14 cellular contexts compared by ENCODE assay signal in genomic region chr7:111392976-111393762, GRCh38.
A peak's percentile ranks its signal among the peaks of the same experiment; 100 is the strongest.
DNase-seq lines count a peak whose midpoint lies in the region; ATAC-seq and TF ChIP-seq lines count a peak whose summit lies in the region.
"Had no signal": no experiment of that assay in that cellular context is flagged by ENCODE, and none has a peak within 500 bp of the region (broad histone marks: within the 10 kb centered on the region; RNA-seq: fewer than 3 reads in every experiment).

No MANE protein-coding gene starts in this region.

- no peak for TF ChIP-seq POLR2A in gastroesophageal sphincter (IDR thresholded peaks at IDR 0.05)

- H3K4me1 ChIP-seq in gastroesophageal sphincter = peaks cover 0 to 15% (median 0%) of the 10 kb centered on the region in 3 donors

- no peak for TF ChIP-seq EP300 in gastroesophageal sphincter (IDR thresholded peaks at IDR 0.05)

- no peaks in the 10 kb centered on the region for H3K9me3 ChIP-seq in gastroesophageal sphincter

- DNase-seq in Right ventricle myocardium inferior (ENCODE audit: missing footprints) = no peak
- DNase-seq in cardiac septum (ENCODE audit: low spot score) = no peak
- DNase-seq in fibroblast of peridontal ligament (ENCODE audit: extremely low read depth) = peak; percentile 23
- peak; percentile 26 for DNase-seq in myocyte (ENCODE audit: low read depth)
- no peak for DNase-seq in NCI-H2081 (lab: John Stamatoyannopoulos, UW)
- no peak for DNase-seq in nucleus accumbens (lab: John Stamatoyannopoulos, UW)
- DNase-seq in DMS153 treated with DMSO at 0.1 percent for 48 hours (lab: John Stamatoyannopoulos, UW; ENCODE audit: unreplicated experiment) = no peak
- DNase-seq: ACHN; activated CD8-positive, alpha-beta T cell treated with anti-CD3 and anti-CD28 coated beads for 36 hours; effector memory CD8-positive, alpha-beta T cell; stimulated activated CD4-positive, alpha-beta T cell treated with anti-CD3 and anti-CD28 coated beads, Interleukin-4, amount 100 ng/mL, for 1 hour; stimulated activated naive CD8-positive, alpha-beta T cell treated with anti-CD3 and anti-CD28 coated beads, Interleukin-15, amount 100 ng/mL, for 72 hours had no signal

- peak; percentile 57 for ATAC-seq in Right ventricle myocardium inferior
- no peak for ATAC-seq in gastroesophageal sphincter
- ATAC-seq: activated CD8-positive, alpha-beta T cell treated with anti-CD3 and anti-CD28 coated beads for 36 hours; activated naive CD4-positive, alpha-beta T cell treated with anti-CD3 and anti-CD28 coated beads, Interleukin-2, amount 50 U/mL, for 72 hours; effector memory CD8-positive, alpha-beta T cell; stimulated activated naive CD8-positive, alpha-beta T cell treated with anti-CD3 and anti-CD28 coated beads, Interleukin-15, amount 100 ng/mL, for 72 hours had no signal

- H3K27me3 ChIP-seq in gastroesophageal sphincter = no peaks in the 10 kb centered on the region

- H3K27ac ChIP-seq in gastroesophageal sphincter = peak overlapping the region in 2 of 4 donors; percentile 32

- 26 to 47% methylated on average over 3 to 4 of the region's 4 CpGs for WGBS in gastroesophageal sphincter (ENCODE audit: low coverage in 1 of 2), 2 donors

- no peak overlapping the region for H3K4me3 ChIP-seq in gastroesophageal sphincter

- intact Hi-C loops in Right ventricle myocardium inferior (cut with DNase I) (no loop called here), cardiac septum (cut with DNase I) (no loop called here)

- H3K36me3 ChIP-seq in gastroesophageal sphincter = no peaks in the 10 kb centered on the region

- TF ChIP-seq CTCF in gastroesophageal sphincter (IDR thresholded peaks at IDR 0.05) = no peak

Comparison
In these comparisons a context has a peak if more than half of its experiments do, and no peak if none do; other contexts are left out.
1. DNase-seq: peak in fibroblast of peridontal ligament (single experiment) and myocyte (single experiment); none in Right ventricle myocardium inferior (single experiment), cardiac septum (single experiment), NCI-H2081 (0 of 2), nucleus accumbens (0 of 56) and DMS153 treated with DMSO at 0.1 percent for 48 hours (single experiment).